In the genomic region with DNA sequence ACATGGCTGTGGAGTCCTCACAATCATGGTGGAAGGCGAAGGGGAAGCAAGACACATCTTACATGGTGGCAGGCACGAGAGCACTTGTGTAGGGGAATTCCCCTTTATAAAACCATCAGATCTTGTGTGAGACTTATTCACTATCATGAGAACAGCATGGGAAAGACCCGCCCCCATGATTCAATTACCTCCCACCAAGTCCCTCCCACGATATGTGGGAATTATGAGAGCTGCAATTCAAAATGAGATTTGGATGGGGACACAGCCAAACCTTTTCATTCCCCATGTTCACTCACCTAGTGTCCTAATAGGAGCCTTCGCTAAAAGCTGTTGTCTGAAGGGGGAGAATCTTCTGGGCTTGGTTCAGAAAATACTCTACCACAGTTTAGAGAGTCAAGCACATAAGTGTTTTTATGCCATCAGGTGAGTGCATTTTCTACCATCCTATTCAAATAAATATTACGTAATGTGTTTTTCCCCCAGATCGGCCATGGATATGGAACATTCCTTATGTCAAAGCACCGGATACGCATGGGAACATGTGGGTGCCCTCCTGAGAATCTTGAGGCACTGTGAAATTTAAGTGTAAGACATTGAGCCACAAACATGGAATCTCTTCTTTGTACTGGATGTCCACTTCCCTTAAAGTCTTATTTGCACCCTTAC, we compare ENCODE assay signal across 1 cellular context.
TF ChIP-seq lines count a peak whose summit lies in the region.

No MANE protein-coding gene starts in this region.

TF ChIP-seq in HEK293, 187 proteins besides CTCF, POLR2A, EP300 and RAD21:
- TF ChIP-seq SETDB1 (IDR thresholded peaks at IDR 0.05; ENCODE audit: insufficient read length, low read length) (no peak), ZFHX2 (tag by site-specific recombination; conservative IDR thresholded peaks at IDR 0.05) (peak; percentile 83), EGR2 (tag by site-specific recombination; IDR thresholded peaks at IDR 0.05; ENCODE audit: low read depth) (peak; percentile 59; the same call in 1 of the 2 replicates)
